8 cellular contexts compared by ENCODE assay signal in genomic region chr1:151371744-151372410, GRCh38. TPM values are rescaled to one million over a fixed set of nuclear protein-coding genes. Genes with fewer than 3 reads are reported as not detected.
DNase-seq lines count a peak whose midpoint lies in the region; ATAC-seq and TF ChIP-seq lines count a peak whose summit lies in the region.

No MANE protein-coding gene starts in this region.

- H3K36me3 ChIP-seq in Caco-2 (ENCODE audit: control insufficient read depth, insufficient read depth, low read length) (no peaks in the 10 kb centered on the region), ectodermal cell (ENCODE audit: control insufficient read depth, insufficient read depth, low read length) (no peaks in the 10 kb centered on the region)
- no peaks in the 10 kb centered on the region for H3K36me3 ChIP-seq in effector memory CD4-positive, alpha-beta T cell (ENCODE audit: control insufficient read depth, insufficient read depth, low read length)

- no peaks in the 10 kb centered on the region for H3K27me3 Mint-ChIP-seq in Caco-2 (ENCODE audit: insufficient read depth, unreplicated experiment)

- peak overlapping the region; percentile 84 for H3K27ac Mint-ChIP-seq in Caco-2 (ENCODE audit: unreplicated experiment)

- H3K27ac ChIP-seq in ectodermal cell (ENCODE audit: insufficient read depth, low read depth, low read length, poor library complexity, severe bottlenecking): peak overlapping the region; percentile 78
- no peak overlapping the region for H3K27ac ChIP-seq in effector memory CD4-positive, alpha-beta T cell (ENCODE audit: insufficient read depth, low read length, poor library complexity, severe bottlenecking)

- BruUV-seq in Caco-2 (replicated peaks; lab: Mats Ljungman, UMichigan): TSS peak; percentile 61

- CTCF ChIA-PET in Caco-2 (lab: Charles Lee): interaction anchor here (0.6 to 1.2 kb wide), 3 partner anchors 22 to 71 kb away, joined by 3 to 4 read pairs (median 3); no protein-coding TSS in a partner anchor

- H3K9me3 ChIP-seq in Caco-2 (no peaks in the 10 kb centered on the region), ectodermal cell (ENCODE audit: control insufficient read depth, low read length) (no peaks in the 10 kb centered on the region)
- no peaks in the 10 kb centered on the region for H3K9me3 ChIP-seq in effector memory CD4-positive, alpha-beta T cell (ENCODE audit: control insufficient read depth, low read length)

- no peaks in the 10 kb centered on the region for H3K9me3 Mint-ChIP-seq in Caco-2 (ENCODE audit: unreplicated experiment)

- TF ChIP-seq CTCF in Caco-2 (IDR thresholded peaks at IDR 0.05; ENCODE audit: insufficient read depth in 1 of 2, low read depth in 1 of 2, low read length in 1 of 2, severe bottlenecking in 1 of 2, unreplicated experiment in 1 of 2): no peak

- no peaks in the 10 kb centered on the region for H3K36me3 Mint-ChIP-seq in Caco-2 (ENCODE audit: insufficient read depth, unreplicated experiment)

- POLR2A ChIA-PET in Caco-2 (lab: Charles Lee): interaction anchor here (0.6 to 0.7 kb wide), 4 partner anchors 10 to 617 kb away, joined by 4 to 7 read pairs (median 6); no protein-coding TSS in a partner anchor

- H3K27me3 ChIP-seq in Caco-2 (replicated peaks; ENCODE audit: control insufficient read depth, insufficient read depth, low read length) (no peaks in the 10 kb centered on the region), ectodermal cell (ENCODE audit: control insufficient read depth, insufficient read depth, low read length, poor library complexity, severe bottlenecking) (no peaks in the 10 kb centered on the region)
- H3K27me3 ChIP-seq in effector memory CD4-positive, alpha-beta T cell (replicated peaks; ENCODE audit: control insufficient read depth, insufficient read depth, low read length, poor library complexity, severe bottlenecking): no peaks in the 10 kb centered on the region

- 86 to 87% methylated on average over 8 of the region's 8 CpGs for WGBS in ectodermal cell, 2 experiments

- H3K4me1 ChIP-seq in Caco-2 (peaks cover 14% of the 10 kb centered on the region), ectodermal cell (ENCODE audit: control insufficient read depth, insufficient read depth, low read length) (peaks cover 24% of the 10 kb centered on the region)
- H3K4me1 ChIP-seq in effector memory CD4-positive, alpha-beta T cell (ENCODE audit: control insufficient read depth, insufficient read depth, low read length, poor library complexity, severe bottlenecking): no peaks in the 10 kb centered on the region

- peaks cover 13% of the 10 kb centered on the region for H3K4me1 Mint-ChIP-seq in Caco-2 (ENCODE audit: low read depth, unreplicated experiment)

- H3K4me3 ChIP-seq in Caco-2 (ENCODE audit: low read depth, low read length) (peak overlapping the region; percentile 43), ectodermal cell (ENCODE audit: insufficient read depth, low read depth, low read length) (peak overlapping the region; percentile 40)
- no peak overlapping the region for H3K4me3 ChIP-seq in effector memory CD4-positive, alpha-beta T cell (ENCODE audit: insufficient read depth, low read depth, low read length, poor library complexity, severe bottlenecking)

- H3K4me3 Mint-ChIP-seq in Caco-2 (ENCODE audit: unreplicated experiment): peak overlapping the region; percentile 74

- intact Hi-C loops in Caco-2 (cut with micrococcal nuclease; ENCODE audit: unreplicated experiment): no loop called here

- DNase-seq in Caco-2: no peak
- peak; percentile 70 for DNase-seq in NCI-H2227 treated with DMSO at 0.1 percent for 48 hours (lab: John Stamatoyannopoulos, UW)
- peak; percentile 71 for DNase-seq in midbrain (lab: John Stamatoyannopoulos, UW)
- no peak for DNase-seq in effector memory CD4-positive, alpha-beta T cell

- ATAC-seq in GM18870 (IDR thresholded peaks at IDR 0.05; ENCODE audit: unreplicated experiment) (no peak), GM18498 (IDR thresholded peaks at IDR 0.05; ENCODE audit: unreplicated experiment) (no peak), GM21447 (IDR thresholded peaks at IDR 0.05; ENCODE audit: unreplicated experiment) (no peak)

RNA-seq across cellular contexts. Expression of gene SELENBP1, which starts 0.6 kb away (rescaled TPM):
- total RNA-seq in Caco-2 (2022): 18.5 and 18.7 TPM in 2 replicates
- 71.7 TPM for polyA plus RNA-seq in ectodermal cell (2013, experiment 1 of 4)
- 76.0 TPM for polyA plus RNA-seq in ectodermal cell (2013, experiment 2 of 4)
- polyA plus RNA-seq in ectodermal cell (2013, experiment 3 of 4): 57.0 TPM
- polyA plus RNA-seq in ectodermal cell (2013, experiment 4 of 4): 68.5 TPM

RNA-seq across cellular contexts. Expression of gene RFX5, which starts 24.8 kb away (rescaled TPM):
- 23.3 and 25.0 TPM in 2 replicates for total RNA-seq in Caco-2 (2022)
- 88.2 TPM for polyA plus RNA-seq in ectodermal cell (2013, experiment 1 of 4)
- polyA plus RNA-seq in ectodermal cell (2013, experiment 2 of 4): 93.7 TPM
- polyA plus RNA-seq in ectodermal cell (2013, experiment 3 of 4): 76.4 TPM
- polyA plus RNA-seq in ectodermal cell (2013, experiment 4 of 4): 87.8 TPM

RNA-seq across cellular contexts. Expression of gene PSMB4, which starts 27.5 kb away (rescaled TPM):
- total RNA-seq in Caco-2 (2022): 330 and 362 TPM in 2 replicates
- 306 TPM for polyA plus RNA-seq in ectodermal cell (2013, experiment 1 of 4)
- polyA plus RNA-seq in ectodermal cell (2013, experiment 2 of 4): 332 TPM
- polyA plus RNA-seq in ectodermal cell (2013, experiment 3 of 4): 266 TPM
- polyA plus RNA-seq in ectodermal cell (2013, experiment 4 of 4): 289 TPM

RNA-seq across cellular contexts. Expression of gene PI4KB, which starts 44.7 kb away (rescaled TPM):
- 49.7 and 52.7 TPM in 2 replicates for total RNA-seq in Caco-2 (2022)
- polyA plus RNA-seq in ectodermal cell (2013, experiment 1 of 4): 46.0 TPM
- polyA plus RNA-seq in ectodermal cell (2013, experiment 2 of 4): 44.1 TPM
- 33.3 TPM for polyA plus RNA-seq in ectodermal cell (2013, experiment 3 of 4)
- polyA plus RNA-seq in ectodermal cell (2013, experiment 4 of 4): 35.1 TPM

Comparison
In these comparisons a context has a peak if more than half of its experiments do, and no peak if none do; other contexts are left out.
1. DNase-seq: peak in NCI-H2227 treated with DMSO at 0.1 percent for 48 hours (single experiment) and midbrain (single experiment); none in Caco-2 (0 of 2) and effector memory CD4-positive, alpha-beta T cell (0 of 3).